In the genomic region with DNA sequence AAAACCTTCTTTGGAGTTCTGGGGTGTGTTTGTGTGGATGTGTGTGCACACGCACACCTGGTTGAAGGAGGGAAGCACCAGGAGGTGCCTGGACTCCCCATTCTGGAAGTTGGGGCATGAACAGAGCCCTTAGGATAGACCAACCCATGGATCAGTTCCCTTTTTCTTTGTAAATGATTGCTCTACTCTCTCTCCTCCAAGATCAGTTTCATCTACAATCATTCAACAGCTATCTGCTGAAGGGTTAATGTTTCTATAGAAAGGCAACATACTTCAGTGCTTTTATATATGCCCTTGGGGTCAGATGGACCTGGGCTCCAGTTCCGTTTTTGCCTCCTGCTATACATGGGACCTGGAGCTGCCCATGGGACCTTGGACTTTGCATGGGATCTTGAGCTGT, we compare ENCODE assay signal across 21 cellular contexts.
"Had no signal": no experiment of that assay in that cellular context is flagged by ENCODE, and none has a peak within 500 bp of the region (broad histone marks: within the 10 kb centered on the region; RNA-seq: fewer than 3 reads in every experiment).

No MANE protein-coding gene starts in this region.

- DNase-seq: activated CD4-positive, alpha-beta memory T cell treated with anti-CD3 and anti-CD28 coated beads for 36 hours; activated naive CD4-positive, alpha-beta T cell treated with Interleukin-2 at 50 U/mL for 16 hours; activated naive CD8-positive, alpha-beta T cell treated with anti-CD3 and anti-CD28 coated beads, Interleukin-2, amount 10 ng/mL, durations not matched to agents 7 days and 5 days; activated T-cell treated with anti-CD3 and anti-CD28 coated beads, Interleukin-2, amount 50 U/mL, for 24 hours; amygdala; effector CD8-positive, alpha-beta T cell; gastrocnemius medialis; head of caudate nucleus; spleen; stimulated activated CD4-positive, alpha-beta T cell treated with anti-CD3 and anti-CD28 coated beads, Interleukin-4, amount 100 ng/mL, for 4 hours; stimulated activated naive B cell treated with anti-CD40 and anti-IgM and Interleukin-4, amounts not matched to agents 10 μg/mL and 1 μg/mL and 100 μg/mL, for 72 hours; upper lobe of left lung had no signal

- ATAC-seq: esophagus mucosa; gastrocnemius medialis; left lobe of liver; stimulated activated naive B cell treated with anti-CD40 and anti-IgM and Interleukin-4, amounts not matched to agents 10 μg/mL and 1 μg/mL and 100 μg/mL, for 72 hours had no signal

- H3K9me3 Mint-ChIP-seq: activated CD4-positive, alpha-beta memory T cell treated with anti-CD3 and anti-CD28 coated beads for 36 hours; activated naive CD8-positive, alpha-beta T cell treated with anti-CD3 and anti-CD28 coated beads, Interleukin-2, amount 10 ng/mL, durations not matched to agents 7 days and 5 days; activated T-cell treated with anti-CD3 and anti-CD28 coated beads, Interleukin-2, amount 50 U/mL, for 24 hours; dendritic cell treated with granulocyte-macrophage colony-stimulating factor and Interleukin-4, amounts not matched to agents 40 ng/mL and 50 ng/mL, for 4 days; mesothelial cell of epicardium; natural killer cell treated with Interleukin-12 subunit alpha and Interleukin-12 subunit beta and Interleukin-15 and Interleukin-18, amount 100 ng/mL, for 72 hours had no signal

- H3K36me3 Mint-ChIP-seq: activated CD4-positive, alpha-beta memory T cell treated with anti-CD3 and anti-CD28 coated beads for 36 hours; activated naive CD8-positive, alpha-beta T cell treated with anti-CD3 and anti-CD28 coated beads, Interleukin-2, amount 10 ng/mL, durations not matched to agents 7 days and 5 days; mesothelial cell of epicardium; natural killer cell treated with Interleukin-12 subunit alpha and Interleukin-12 subunit beta and Interleukin-15 and Interleukin-18, amount 100 ng/mL, for 72 hours; stimulated activated naive B cell treated with anti-CD40 and anti-IgM and Interleukin-4, amounts not matched to agents 10 μg/mL and 1 μg/mL and 100 μg/mL, for 72 hours had no signal

- H3K27me3 ChIP-seq: cardiac muscle cell, gastrocnemius medialis, spleen, upper lobe of left lung had no signal

- H3K27ac Mint-ChIP-seq: activated CD4-positive, alpha-beta memory T cell treated with anti-CD3 and anti-CD28 coated beads for 36 hours; activated naive CD8-positive, alpha-beta T cell treated with anti-CD3 and anti-CD28 coated beads, Interleukin-2, amount 10 ng/mL, durations not matched to agents 7 days and 5 days; activated T-cell treated with anti-CD3 and anti-CD28 coated beads, Interleukin-2, amount 50 U/mL, for 24 hours; activated T-helper 2 cell treated with anti-CD3 and anti-CD28 coated beads, Interferon-gamma antibody, Interleukin-2, Interleukin-4, amounts not matched to agents 10 μg/mL and 5 μg/mL and 100 μg/mL, durations not matched to agents 14 hours and 24 hours and 36 hours; dendritic cell treated with granulocyte-macrophage colony-stimulating factor and Interleukin-4, amounts not matched to agents 40 ng/mL and 50 ng/mL, for 4 days; mesothelial cell of epicardium; natural killer cell treated with Interleukin-12 subunit alpha and Interleukin-12 subunit beta and Interleukin-15 and Interleukin-18, amount 100 ng/mL, for 72 hours; stimulated activated naive B cell treated with anti-CD40 and anti-IgM and Interleukin-4, amounts not matched to agents 10 μg/mL and 1 μg/mL and 100 μg/mL, for 72 hours had no signal

- H3K4me3 Mint-ChIP-seq: activated CD4-positive, alpha-beta memory T cell treated with anti-CD3 and anti-CD28 coated beads for 36 hours; activated naive CD8-positive, alpha-beta T cell treated with anti-CD3 and anti-CD28 coated beads, Interleukin-2, amount 10 ng/mL, durations not matched to agents 7 days and 5 days; activated T-cell treated with anti-CD3 and anti-CD28 coated beads, Interleukin-2, amount 50 U/mL, for 24 hours; dendritic cell treated with granulocyte-macrophage colony-stimulating factor and Interleukin-4, amounts not matched to agents 40 ng/mL and 50 ng/mL, for 4 days; mesothelial cell of epicardium; natural killer cell treated with Interleukin-12 subunit alpha and Interleukin-12 subunit beta and Interleukin-15 and Interleukin-18, amount 100 ng/mL, for 72 hours; stimulated activated naive B cell treated with anti-CD40 and anti-IgM and Interleukin-4, amounts not matched to agents 10 μg/mL and 1 μg/mL and 100 μg/mL, for 72 hours had no signal

- H3K4me1 Mint-ChIP-seq: mesothelial cell of epicardium had no signal

- H3K4me3 ChIP-seq: cardiac muscle cell, gastrocnemius medialis, spleen, thoracic aorta, upper lobe of left lung had no signal

- H3K36me3 ChIP-seq: cardiac muscle cell, gastrocnemius medialis, neutrophil, spleen, thoracic aorta, upper lobe of left lung had no signal

- H3K27me3 Mint-ChIP-seq: activated CD4-positive, alpha-beta memory T cell treated with anti-CD3 and anti-CD28 coated beads for 36 hours; activated naive CD8-positive, alpha-beta T cell treated with anti-CD3 and anti-CD28 coated beads, Interleukin-2, amount 10 ng/mL, durations not matched to agents 7 days and 5 days; activated T-cell treated with anti-CD3 and anti-CD28 coated beads, Interleukin-2, amount 50 U/mL, for 24 hours; dendritic cell treated with granulocyte-macrophage colony-stimulating factor and Interleukin-4, amounts not matched to agents 40 ng/mL and 50 ng/mL, for 4 days; stimulated activated naive B cell treated with anti-CD40 and anti-IgM and Interleukin-4, amounts not matched to agents 10 μg/mL and 1 μg/mL and 100 μg/mL, for 72 hours had no signal
